ENCODE assay signal across 26 cellular contexts in genomic region chr15:27237319-27237939, GRCh38.
A peak's percentile ranks its signal among the peaks of the same experiment; 100 is the strongest.
DNase-seq lines count a peak whose midpoint lies in the region; ATAC-seq, FAIRE-seq and TF ChIP-seq lines count a peak whose summit lies in the region.
"Had no signal": no experiment of that assay in that cellular context is flagged by ENCODE, and none has a peak within 500 bp of the region (broad histone marks: within the 10 kb centered on the region; RNA-seq: fewer than 3 reads in every experiment).

No MANE protein-coding gene starts in this region.

- H3K9ac ChIP-seq in trophoblast cell (ENCODE audit: low read length) = no peak overlapping the region
- no peak overlapping the region for H3K9ac ChIP-seq in endodermal cell (ENCODE audit: extremely low read depth, low read length, poor library complexity, severe bottlenecking)
- H3K9ac ChIP-seq in HepG2 (ENCODE audit: insufficient read depth, low read depth, low read length) = no peak overlapping the region
- H3K9ac ChIP-seq: GM23248 had no signal

- H3K27ac ChIP-seq in trophoblast cell (ENCODE audit: low read depth, low read length) = no peak overlapping the region
- H3K27ac ChIP-seq in prostate gland = no peak overlapping the region
- H3K27ac ChIP-seq in endodermal cell (ENCODE audit: low read depth, low read length) = no peak overlapping the region
- H3K27ac ChIP-seq in HepG2 (ENCODE audit: extremely low read length, insufficient read depth, low read length) = no peak overlapping the region
- H3K27ac ChIP-seq: 22Rv1, GM23248, HL-60, Peyer's patch had no signal

- H3K23ac ChIP-seq in trophoblast cell (ENCODE audit: low read length) = no peak overlapping the region

- no peaks in the 10 kb centered on the region for H3K79me2 ChIP-seq in trophoblast cell (ENCODE audit: control insufficient read depth, insufficient read depth, low read length, poor library complexity)
- H3K79me2 ChIP-seq in HepG2 (ENCODE audit: insufficient read depth, low read length) = no peaks in the 10 kb centered on the region

- BruUV-seq in HepG2 (replicated peaks; lab: Mats Ljungman, UMichigan) = no TSS peak

- H4K8ac ChIP-seq in trophoblast cell (ENCODE audit: low read depth, low read length) = no peak overlapping the region

- H3K27ac Mint-ChIP-seq in endodermal cell = no peak overlapping the region
- H3K27ac Mint-ChIP-seq: IgD-negative memory B cell, T-helper 17 cell had no signal

- no peaks in the 10 kb centered on the region for H3K9me3 Mint-ChIP-seq in endodermal cell

- TF ChIP-seq POLR2A in prostate gland (IDR thresholded peaks at IDR 0.05) (no peak), HepG2 (IDR thresholded peaks at IDR 0.05; ENCODE audit: insufficient read depth in 1 of 2, low read depth in 2 of 2, low read length in 2 of 2) (no peak)

- no peak overlapping the region for H3K18ac ChIP-seq in trophoblast cell (ENCODE audit: low read length)

- H3K36me3 ChIP-seq in trophoblast cell (ENCODE audit: control insufficient read depth in 1 of 2, insufficient read depth in 2 of 2, low read length in 2 of 2) (no peaks in the 10 kb centered on the region), prostate gland (no peaks in the 10 kb centered on the region), endodermal cell (ENCODE audit: control insufficient read depth, insufficient read depth, low read length) (no peaks in the 10 kb centered on the region), HepG2 (replicated peaks in 1 of 2; ENCODE audit: control insufficient read depth in 1 of 2, insufficient read depth in 2 of 2, low read length in 2 of 2) (no peaks in the 10 kb centered on the region)
- H3K36me3 ChIP-seq: HAP-1, MG63, Peyer's patch had no signal

- peaks cover 15% of the 10 kb centered on the region for H3K79me1 ChIP-seq in trophoblast cell (ENCODE audit: low read length)

- H3K36me3 Mint-ChIP-seq in endodermal cell (ENCODE audit: low read depth) = no peaks in the 10 kb centered on the region

- DNase-seq in DMS153 (lab: John Stamatoyannopoulos, UW) (peak; percentile 17), DMS153 treated with DMSO at 0.1 percent for 48 hours (lab: John Stamatoyannopoulos, UW; ENCODE audit: unreplicated experiment) (no peak), DMS53 treated with DMSO at 0.1 percent for 48 hours (lab: John Stamatoyannopoulos, UW; ENCODE audit: unreplicated experiment) (peak; percentile 10), NCI-H748 treated with DMSO at 0.1 percent for 48 hours (lab: John Stamatoyannopoulos, UW) (peak; percentile 2), trophoblast cell (no peak), prostate gland (ENCODE audit: low spot score) (no peak), endodermal cell (no peak), HepG2 (ENCODE audit: low spot score) (no peak)
- DNase-seq: AML-193; DMS 273 treated with DMSO at 0.1 percent for 48 hours; EL; GM23248; Kasumi-1; MG63; NCI-H1048; NCI-H187 treated with DMSO at 0.1 percent for 48 hours; NCI-H2171; NCI-H510A; NK-92 treated with Interleukin-12 subunit alpha and Interleukin-12 subunit beta, amount 100 ng/mL, for 24 hours; Peyer's patch; T-helper 17 cell had no signal

- H2AFZ ChIP-seq in trophoblast cell (ENCODE audit: insufficient read depth, low read length, poor library complexity) = no peak overlapping the region
- no peak overlapping the region for H2AFZ ChIP-seq in HepG2 (ENCODE audit: low read length)
- H2AFZ ChIP-seq: GM23248 had no signal

- CTCF ChIA-PET in HepG2 (lab: Yijun Ruan, JAX; ENCODE audit: low intra/inter-chr PET ratio, low total read pairs) = no interaction called here

- no peak overlapping the region for H4K12ac ChIP-seq in trophoblast cell (ENCODE audit: low read depth, low read length)

- H3K4me1 ChIP-seq in trophoblast cell (ENCODE audit: control insufficient read depth in 1 of 2, insufficient read depth in 2 of 2, low read length in 2 of 2) (peaks cover 12 to 22% of the 10 kb centered on the region in 2 experiments), prostate gland (replicated peaks) (no peaks in the 10 kb centered on the region), endodermal cell (ENCODE audit: control insufficient read depth, insufficient read depth, low read length) (no peaks in the 10 kb centered on the region), HepG2 (ENCODE audit: insufficient read depth, low read length) (no peaks in the 10 kb centered on the region)
- H3K4me1 ChIP-seq: HAP-1, Peyer's patch had no signal

- H3K14ac ChIP-seq in trophoblast cell (ENCODE audit: low read length) = no peak overlapping the region

- ATAC-seq in HepG2 = no peak
- ATAC-seq: GM12878, T-helper 17 cell had no signal

- TF ChIP-seq EP300 in HepG2 (IDR thresholded peaks at IDR 0.05; ENCODE audit: low read depth in 2 of 2, low read length in 2 of 2) (no peak), HepG2 (CRISPR knock-in tag; IDR thresholded peaks at IDR 0.05; ENCODE audit: borderline replicate concordance) (no peak)

- H3K27me3 Mint-ChIP-seq in endodermal cell (ENCODE audit: insufficient read depth) = peaks cover 22% of the 10 kb centered on the region
- H3K27me3 Mint-ChIP-seq: IgD-negative memory B cell, T-helper 17 cell had no signal

- H4K91ac ChIP-seq in trophoblast cell (ENCODE audit: low read depth, low read length) = peak overlapping the region; percentile 52

- intact Hi-C loops in prostate gland (cut with DNase I) (no loop called here), HepG2 (cut with micrococcal nuclease; ENCODE audit: unreplicated experiment) (no loop called here)

- TF ChIP-seq CTCF in prostate gland (IDR thresholded peaks at IDR 0.05) = no peak
- TF ChIP-seq CTCF in endodermal cell (conservative IDR thresholded peaks at IDR 0.05) = no peak
- TF ChIP-seq CTCF in HepG2 (CRISPR knock-in tag; IDR thresholded peaks at IDR 0.05) = no peak

- H3K27me3 ChIP-seq in trophoblast cell (ENCODE audit: insufficient read depth, low read length) = no peaks in the 10 kb centered on the region
- no peaks in the 10 kb centered on the region for H3K27me3 ChIP-seq in prostate gland (replicated peaks; ENCODE audit: insufficient read depth)
- peaks cover 60% of the 10 kb centered on the region for H3K27me3 ChIP-seq in endodermal cell (ENCODE audit: control insufficient read depth, insufficient read depth, low read length, poor library complexity, severe bottlenecking)
- H3K27me3 ChIP-seq in HepG2 (ENCODE audit: control insufficient read depth in 1 of 2, insufficient read depth in 2 of 2, low read length in 2 of 2) = no peaks in the 10 kb centered on the region
- H3K27me3 ChIP-seq: MG63, Peyer's patch had no signal

- H2BK12ac ChIP-seq in trophoblast cell (ENCODE audit: low read length) = peak overlapping the region; percentile 56

- POLR2A ChIA-PET in HepG2 (lab: Yijun Ruan, JAX) = no interaction called here

- H2BK120ac ChIP-seq in trophoblast cell (ENCODE audit: insufficient read depth, low read length, poor library complexity) = no peak overlapping the region

- WGBS in trophoblast cell (ENCODE audit: extremely low coverage, insufficient coverage, insufficient read length) = no CpG with 5 or more reads among the region's 7 CpGs
- WGBS in prostate gland = 85% methylated on average over 7 of the region's 7 CpGs
- WGBS in endodermal cell (ENCODE audit: insufficient coverage in 1 of 2, insufficient read length in 1 of 2), 2 experiments = 84 to 93% methylated on average over 4 to 7 of the region's 7 CpGs
- WGBS in HepG2 (ENCODE audit: low lambda C conversion rate) = 4% methylated on average over 7 of the region's 7 CpGs

- peak overlapping the region; percentile 35 for H2BK5ac ChIP-seq in trophoblast cell (ENCODE audit: low read depth, low read length, poor library complexity)

- no peak for TF ChIP-seq RAD21 in HepG2 (CRISPR knock-in tag; IDR thresholded peaks at IDR 0.05)

- no peak overlapping the region for H3K4ac ChIP-seq in trophoblast cell (ENCODE audit: low read depth, low read length)

- H2AK5ac ChIP-seq in trophoblast cell (ENCODE audit: low read length) = peak overlapping the region; percentile 29

- H3K4me3 ChIP-seq in trophoblast cell (ENCODE audit: low read depth, low read length) (no peak overlapping the region), prostate gland (no peak overlapping the region), endodermal cell (ENCODE audit: low read length) (no peak overlapping the region), HepG2 (replicated peaks in 1 of 3; ENCODE audit: insufficient read depth in 1 of 3, low read depth in 2 of 3, low read length in 3 of 3) (no peak overlapping the region)
- H3K4me3 ChIP-seq: GM12878, GM23248, HAP-1, MG63, Peyer's patch had no signal

- H3K4me2 ChIP-seq in trophoblast cell (ENCODE audit: low read length) (no peak overlapping the region), HepG2 (ENCODE audit: low read depth, low read length) (no peak overlapping the region)

- no peaks in the 10 kb centered on the region for H3K9me3 ChIP-seq in trophoblast cell (ENCODE audit: insufficient read depth, low read depth, low read length)
- H3K9me3 ChIP-seq in prostate gland = no peaks in the 10 kb centered on the region
- no peaks in the 10 kb centered on the region for H3K9me3 ChIP-seq in endodermal cell (ENCODE audit: control insufficient read depth, low read length)
- no peaks in the 10 kb centered on the region for H3K9me3 ChIP-seq in HepG2 (ENCODE audit: low read length)
- H3K9me3 ChIP-seq: HAP-1, MG63, Peyer's patch had no signal

- in situ Hi-C loops in HepG2 (cut with HindIII; ENCODE audit: extremely low pct_ligation_motif_present, low pct_unique_long_range_greater_than_20kb) = no loop called here

- H3K4me1 Mint-ChIP-seq in endodermal cell = peaks cover 8% of the 10 kb centered on the region
- H3K4me1 Mint-ChIP-seq: IgD-negative memory B cell, T-helper 17 cell had no signal

- no peak for FAIRE-seq in HepG2 (lab: Jason Lieb, UNC)
- FAIRE-seq: GM12878 had no signal

- no peaks in the 10 kb centered on the region for H4K20me1 ChIP-seq in HepG2 (ENCODE audit: insufficient read depth, low read length)

- no peak overlapping the region for H3K4me3 Mint-ChIP-seq in endodermal cell
- H3K4me3 Mint-ChIP-seq: IgD-negative memory B cell, T-helper 17 cell had no signal

TF ChIP-seq in HepG2, 621 proteins besides CTCF, POLR2A, EP300 and RAD21 (continues in another document):
- TF ChIP-seq ZNF382 (CRISPR knock-in tag; IDR thresholded peaks at IDR 0.05; ENCODE audit: borderline replicate concordance) = no peak
- no peak for TF ChIP-seq HMGA1 (CRISPR knock-in tag; conservative IDR thresholded peaks at IDR 0.05)
- TF ChIP-seq NCOA1 (CRISPR knock-in tag; IDR thresholded peaks at IDR 0.05) = no peak
- TF ChIP-seq ELF3 (CRISPR knock-in tag; IDR thresholded peaks at IDR 0.05) = no peak
- no peak for TF ChIP-seq RNF2 (conservative IDR thresholded peaks at IDR 0.05; ENCODE audit: low read depth)
- no peak for TF ChIP-seq ARNT (IDR thresholded peaks at IDR 0.05)

Comparison
In these comparisons a context has a peak if more than half of its experiments do, and no peak if none do; other contexts are left out.
1. DNase-seq: peak in DMS153 (single experiment), DMS53 treated with DMSO at 0.1 percent for 48 hours (single experiment) and NCI-H748 treated with DMSO at 0.1 percent for 48 hours (single experiment); none in DMS153 treated with DMSO at 0.1 percent for 48 hours (single experiment), trophoblast cell (0 of 2), prostate gland (single experiment), endodermal cell (single experiment) and HepG2 (single experiment).